Comparison of ENCODE assay signal across 5 cellular contexts in the genomic region with DNA sequence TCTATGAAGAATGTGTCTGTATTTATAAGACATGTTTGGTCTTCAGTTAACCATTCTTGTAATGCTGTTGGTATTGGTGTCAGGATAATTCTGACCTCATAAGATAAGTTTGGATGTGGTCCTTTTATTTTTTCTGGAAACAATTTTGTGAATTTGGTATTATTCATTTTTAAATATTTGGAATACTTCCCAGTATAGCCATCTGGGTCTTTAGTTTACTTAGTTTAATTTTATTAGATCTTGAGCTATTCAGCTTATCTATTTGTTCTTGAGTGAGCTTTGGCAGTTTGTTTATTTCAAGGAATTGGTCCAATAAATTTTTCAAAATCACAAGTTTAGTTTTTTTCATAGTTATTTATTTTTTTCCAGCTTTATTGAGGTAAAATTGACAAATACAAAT.
"Had no signal": no experiment of that assay in that cellular context is flagged by ENCODE, and none has a peak within 500 bp of the region (broad histone marks: within the 10 kb centered on the region; RNA-seq: fewer than 3 reads in every experiment).

No MANE protein-coding gene starts in this region.

- ATAC-seq: GM23338, K562 had no signal

- DNase-seq: H9, HCEC 1CT, IMR-90 had no signal

- H2AFZ ChIP-seq: GM23338 had no signal

- H3K4me3 ChIP-seq: GM23338, K562 had no signal

- H3K4me2 ChIP-seq: GM23338 had no signal
